In genomic region chr7:150954986-150955518, GRCh38 we compare ENCODE assay signal across 13 cellular contexts. TPM values are rescaled to one million over a fixed set of nuclear protein-coding genes. Genes with fewer than 3 reads are reported as not detected.
A peak's percentile ranks its signal among the peaks of the same experiment; 100 is the strongest.
DNase-seq lines count a peak whose midpoint lies in the region; ATAC-seq and TF ChIP-seq lines count a peak whose summit lies in the region.
"Had no signal": no experiment of that assay in that cellular context is flagged by ENCODE, and none has a peak within 500 bp of the region (broad histone marks: within the 10 kb centered on the region; RNA-seq: fewer than 3 reads in every experiment).

No MANE protein-coding gene starts in this region.

- H3K27me3 Mint-ChIP-seq in brain = peaks cover 3% of the 10 kb centered on the region
- H3K27me3 Mint-ChIP-seq in mesothelial cell of epicardium (ENCODE audit: low read depth) = no peaks in the 10 kb centered on the region
- H3K27me3 Mint-ChIP-seq in Calu3 (ENCODE audit: unreplicated experiment) = peaks cover 95% of the 10 kb centered on the region
- peaks cover 8% of the 10 kb centered on the region for H3K27me3 Mint-ChIP-seq in MCF 10A (ENCODE audit: insufficient read depth, unreplicated experiment)

- H3K36me3 Mint-ChIP-seq in brain = peaks cover 23% of the 10 kb centered on the region
- no peaks in the 10 kb centered on the region for H3K36me3 Mint-ChIP-seq in mesothelial cell of epicardium
- H3K36me3 Mint-ChIP-seq in Calu3 (ENCODE audit: insufficient read depth, unreplicated experiment) = no peaks in the 10 kb centered on the region
- no peaks in the 10 kb centered on the region for H3K36me3 Mint-ChIP-seq in MCF 10A (ENCODE audit: insufficient read depth, unreplicated experiment)

- H3K9ac ChIP-seq in skeletal muscle satellite cell (ENCODE audit: low read depth, low read length) = no peak overlapping the region

- H3K27me3 ChIP-seq in skeletal muscle satellite cell (ENCODE audit: control insufficient read depth, insufficient read depth, low read length) = peaks cover 12% of the 10 kb centered on the region
- H3K27me3 ChIP-seq: adrenal gland had no signal

- no peaks in the 10 kb centered on the region for H3K36me3 ChIP-seq in skeletal muscle satellite cell (ENCODE audit: insufficient read depth, low read length)
- H3K36me3 ChIP-seq: adrenal gland had no signal

- H3K4me1 ChIP-seq in skeletal muscle satellite cell (ENCODE audit: control insufficient read depth, insufficient read depth, low read length) = peaks cover 7% of the 10 kb centered on the region

- H3K9me3 Mint-ChIP-seq in brain (no peaks in the 10 kb centered on the region), mesothelial cell of epicardium (no peaks in the 10 kb centered on the region), Calu3 (ENCODE audit: low read depth, unreplicated experiment) (no peaks in the 10 kb centered on the region), MCF 10A (ENCODE audit: unreplicated experiment) (no peaks in the 10 kb centered on the region)
- H3K9me3 Mint-ChIP-seq: activated T-helper 2 cell treated with anti-CD3 and anti-CD28 coated beads, Interferon-gamma antibody, Interleukin-2, Interleukin-4, amounts not matched to agents 10 μg/mL and 5 μg/mL and 100 μg/mL, durations not matched to agents 14 hours and 24 hours and 36 hours had no signal

- ATAC-seq in HG02885 (IDR thresholded peaks at IDR 0.05; ENCODE audit: poor library complexity, unreplicated experiment) = no peak

- H3K9me3 ChIP-seq in skeletal muscle satellite cell (replicated peaks; ENCODE audit: low read length) = no peaks in the 10 kb centered on the region
- H3K9me3 ChIP-seq: adrenal gland had no signal

- H3K4me1 Mint-ChIP-seq in brain (peaks cover 26% of the 10 kb centered on the region), mesothelial cell of epicardium (peaks cover 26% of the 10 kb centered on the region), Calu3 (ENCODE audit: low read depth, unreplicated experiment) (no peaks in the 10 kb centered on the region), MCF 10A (ENCODE audit: insufficient read depth, unreplicated experiment) (no peaks in the 10 kb centered on the region)

- H3K4me2 ChIP-seq in skeletal muscle satellite cell (ENCODE audit: low read length) = peak overlapping the region; percentile 56

- intact Hi-C loops in Calu3 (cut with micrococcal nuclease; ENCODE audit: unreplicated experiment) (no loop called here), MCF 10A (cut with micrococcal nuclease) (no loop called here)

- POLR2A ChIA-PET in MCF 10A (lab: Yijun Ruan, JAX) = no interaction called here

- peak overlapping the region in 3 of 5 experiments; percentile 8 to 91 (median 80) for H3K27ac Mint-ChIP-seq in brain
- peak overlapping the region; percentile 48 for H3K27ac Mint-ChIP-seq in mesothelial cell of epicardium
- no peak overlapping the region for H3K27ac Mint-ChIP-seq in Calu3 (ENCODE audit: unreplicated experiment)
- H3K27ac Mint-ChIP-seq in MCF 10A (ENCODE audit: low read depth, unreplicated experiment) = no peak overlapping the region
- H3K27ac Mint-ChIP-seq: activated T-helper 2 cell treated with anti-CD3 and anti-CD28 coated beads, Interferon-gamma antibody, Interleukin-2, Interleukin-4, amounts not matched to agents 10 μg/mL and 5 μg/mL and 100 μg/mL, durations not matched to agents 14 hours and 24 hours and 36 hours had no signal

- no TSS peak for BruUV-seq in Calu3 (replicated peaks; lab: Mats Ljungman, UMichigan)
- BruUV-seq in MCF 10A (replicated peaks; lab: Mats Ljungman, UMichigan) = no TSS peak

- H3K4me3 ChIP-seq in skeletal muscle satellite cell (ENCODE audit: low read length) = no peak overlapping the region

- no peak for TF ChIP-seq CTCF in brain (conservative IDR thresholded peaks at IDR 0.05)
- no peak for TF ChIP-seq CTCF in mesothelial cell of epicardium (IDR thresholded peaks at IDR 0.05; ENCODE audit: unreplicated experiment)
- no peak for TF ChIP-seq CTCF in Calu3 (IDR thresholded peaks at IDR 0.05; ENCODE audit: unreplicated experiment)
- TF ChIP-seq CTCF in MCF 10A (IDR thresholded peaks at IDR 0.05; ENCODE audit: unreplicated experiment) = no peak

- CTCF ChIA-PET in Calu3 (lab: Charles Lee) = no interaction called here
- CTCF ChIA-PET in MCF 10A (lab: Yijun Ruan, JAX) = interaction anchor here (3.5 kb wide), 1 partner anchor 7 kb away, joined by 18 read pairs; no protein-coding TSS in a partner anchor

- H3K4me3 Mint-ChIP-seq in brain (peak overlapping the region in 2 of 5 experiments; percentile 10 to 32), mesothelial cell of epicardium (peak overlapping the region; percentile 55), Calu3 (ENCODE audit: low read depth, unreplicated experiment) (no peak overlapping the region), MCF 10A (ENCODE audit: unreplicated experiment) (no peak overlapping the region)

- peak; percentile 24 for DNase-seq in ELF-1 (ENCODE audit: low read depth, low spot score)
- no peak for DNase-seq in mesothelial cell of epicardium (ENCODE audit: low spot score in 2 of 2, unreplicated experiment in 2 of 2)
- DNase-seq in Calu3 = no peak
- DNase-seq in MCF 10A (ENCODE audit: unreplicated experiment) = no peak
- DNase-seq in activated CD8-positive, alpha-beta memory T cell treated with anti-CD3 and anti-CD28 coated beads for 24 hours = no peak
- DNase-seq: GDM1, NCI-H187 treated with DMSO at 0.1 percent for 48 hours had no signal

RNA-seq across cellular contexts. Expression of gene KCNH2, which starts 23.1 kb away (rescaled TPM):
- 49.2 TPM for polyA plus RNA-seq in brain (ENCODE audit: insufficient read depth, low read depth, low replicate concordance)
- total RNA-seq in mesothelial cell of epicardium (11.2 to 12.3 TPM (median 11.7 TPM) in 3 replicates), Calu3 (2022) (0.45 and 0.66 TPM in 2 replicates), MCF 10A (2022) (0.09 TPM in 1 of 2 replicates, not detected in the other)
- under 0.01 and 0.44 TPM in 2 replicates for total RNA-seq in skeletal muscle satellite cell (2012; rRNA removed)

RNA-seq across cellular contexts. Expression of gene NOS3, which starts 35.8 kb away (rescaled TPM):
- polyA plus RNA-seq in brain (ENCODE audit: insufficient read depth, low read depth, low replicate concordance) = 4.2 TPM
- 6.0 to 7.8 TPM (median 6.6 TPM) in 3 replicates for total RNA-seq in mesothelial cell of epicardium
- total RNA-seq in skeletal muscle satellite cell (2012; rRNA removed) = 1.7 and 4.8 TPM in 2 replicates
- total RNA-seq in Calu3 (2022) = 0.71 and 1.1 TPM in 2 replicates
- 0.20 and 0.30 TPM in 2 replicates for total RNA-seq in MCF 10A (2022)
- total RNA-seq: M059J had no signal

Comparison
In these comparisons a context has a peak if more than half of its experiments do, and no peak if none do; other contexts are left out.
1. H3K27ac Mint-ChIP-seq: peak in brain (3 of 5) and mesothelial cell of epicardium (single experiment); none in Calu3 (single experiment) and MCF 10A (single experiment).